Comparison of ENCODE assay signal across 7 cellular contexts in the genomic region with DNA sequence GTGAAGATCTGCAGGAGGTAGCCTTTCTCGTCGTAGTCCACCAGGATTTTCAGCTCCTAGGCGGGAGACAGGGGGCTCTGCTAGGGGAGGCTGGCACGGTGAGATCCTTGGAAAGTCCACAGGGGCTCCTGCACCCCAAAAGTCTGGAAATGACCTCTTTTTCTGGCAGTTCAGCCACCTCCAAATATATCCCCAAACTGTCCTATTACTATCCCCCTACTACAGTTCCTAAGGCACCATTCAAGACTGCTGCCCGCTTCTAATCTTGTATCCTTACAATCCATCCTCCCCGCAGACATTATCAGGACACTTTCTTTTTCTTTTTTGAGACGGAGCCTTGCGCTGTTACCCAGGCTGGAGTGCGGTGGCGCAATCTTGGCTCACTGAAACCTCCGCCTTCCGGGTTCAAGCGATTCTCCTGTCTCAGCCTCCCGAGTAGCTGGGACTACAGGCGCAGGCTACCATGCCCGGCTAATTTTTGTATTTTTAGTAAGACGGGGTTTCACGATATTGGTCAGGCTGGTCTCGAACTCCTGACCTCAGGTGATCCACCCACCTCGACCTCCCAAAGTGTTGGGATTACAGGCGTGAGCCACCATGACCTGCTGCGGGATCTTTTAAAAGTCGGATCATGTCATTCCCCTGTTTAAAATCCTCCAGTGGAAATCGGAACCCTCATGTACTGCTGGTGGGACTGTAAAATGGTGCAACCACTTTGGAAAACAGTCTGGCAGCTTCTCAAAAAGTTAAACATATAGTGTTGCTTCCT. TPM values are rescaled to one million over a fixed set of nuclear protein-coding genes. Genes with fewer than 3 reads are reported as not detected.
DNase-seq lines count a peak whose midpoint lies in the region; ATAC-seq and TF ChIP-seq lines count a peak whose summit lies in the region.

No MANE protein-coding gene starts in this region.

- H3K4me1 Mint-ChIP-seq in T-helper 17 cell = peaks cover 16% of the 10 kb centered on the region
- H3K4me1 Mint-ChIP-seq in stimulated activated naive CD8-positive, alpha-beta T cell treated with anti-CD3 and anti-CD28 coated beads, Interleukin-15, amount 100 ng/mL, for 72 hours = peaks cover 18% of the 10 kb centered on the region

- no peaks in the 10 kb centered on the region for H3K27me3 ChIP-seq in hepatocyte

- H3K79me2 ChIP-seq in hepatocyte = no peaks in the 10 kb centered on the region

- no peaks in the 10 kb centered on the region for H3K9me3 Mint-ChIP-seq in stimulated activated naive CD8-positive, alpha-beta T cell treated with anti-CD3 and anti-CD28 coated beads, Interleukin-15, amount 100 ng/mL, for 72 hours

- no peak for TF ChIP-seq CTCF in hepatocyte (IDR thresholded peaks at IDR 0.05; ENCODE audit: poor library complexity)

- H3K27ac ChIP-seq in hepatocyte = peak overlapping the region; percentile 32

- H3K4me3 Mint-ChIP-seq in T-helper 17 cell = peak overlapping the region; percentile 96
- H3K4me3 Mint-ChIP-seq in stimulated activated naive CD8-positive, alpha-beta T cell treated with anti-CD3 and anti-CD28 coated beads, Interleukin-15, amount 100 ng/mL, for 72 hours = peak overlapping the region; percentile 97 to 99

- no peaks in the 10 kb centered on the region for H3K9me3 ChIP-seq in T-helper 17 cell (ENCODE audit: control insufficient read depth, low read length, poor library complexity, severe bottlenecking)
- no peaks in the 10 kb centered on the region for H3K9me3 ChIP-seq in hepatocyte (ENCODE audit: low read depth)

- no peaks in the 10 kb centered on the region for H3K36me3 ChIP-seq in hepatocyte (replicated peaks; ENCODE audit: insufficient read depth, low read depth)

- peak overlapping the region; percentile 23 for H3K4me3 ChIP-seq in hepatocyte

- H3K27me3 Mint-ChIP-seq in T-helper 17 cell = no peaks in the 10 kb centered on the region
- no peaks in the 10 kb centered on the region for H3K27me3 Mint-ChIP-seq in stimulated activated naive CD8-positive, alpha-beta T cell treated with anti-CD3 and anti-CD28 coated beads, Interleukin-15, amount 100 ng/mL, for 72 hours

- H3K4me1 ChIP-seq in hepatocyte (ENCODE audit: insufficient read depth) = peaks cover 6% of the 10 kb centered on the region

- WGBS in hepatocyte (ENCODE audit: low lambda C conversion rate, missing lambda C conversion rate) = 78% methylated on average over 24 of the region's 24 CpGs

- H2AFZ ChIP-seq in hepatocyte = peak overlapping the region; percentile 57

- peak overlapping the region; percentile 80 for H3K4me2 ChIP-seq in hepatocyte

- DNase-seq in T-helper 17 cell = no peak
- DNase-seq in hepatocyte (ENCODE audit: low spot score) = no peak
- DNase-seq in stimulated activated naive CD8-positive, alpha-beta T cell treated with anti-CD3 and anti-CD28 coated beads, Interleukin-15, amount 100 ng/mL, for 72 hours = no peak

- peak overlapping the region; percentile 80 for H3K27ac Mint-ChIP-seq in T-helper 17 cell
- H3K27ac Mint-ChIP-seq in stimulated activated naive CD8-positive, alpha-beta T cell treated with anti-CD3 and anti-CD28 coated beads, Interleukin-15, amount 100 ng/mL, for 72 hours = peak overlapping the region; percentile 90 to 97

- no peaks in the 10 kb centered on the region for H3K36me3 Mint-ChIP-seq in T-helper 17 cell (ENCODE audit: low read depth)

- ATAC-seq in HG02970 (IDR thresholded peaks at IDR 0.05; ENCODE audit: low FRiP score, unreplicated experiment) (peak; percentile 9), T-helper 17 cell (no peak), GM19324 (IDR thresholded peaks at IDR 0.05; ENCODE audit: low FRiP score, unreplicated experiment) (no peak), GM18858 (IDR thresholded peaks at IDR 0.05; ENCODE audit: unreplicated experiment) (no peak), GM19452 (IDR thresholded peaks at IDR 0.05; ENCODE audit: unreplicated experiment) (no peak)
- ATAC-seq in stimulated activated naive CD8-positive, alpha-beta T cell treated with anti-CD3 and anti-CD28 coated beads, Interleukin-15, amount 100 ng/mL, for 72 hours = peak; percentile 1

- H3K9me2 ChIP-seq in hepatocyte (replicated peaks; ENCODE audit: insufficient read depth) = no peaks in the 10 kb centered on the region

- no peaks in the 10 kb centered on the region for H4K20me1 ChIP-seq in hepatocyte (ENCODE audit: insufficient read depth, poor library complexity, severe bottlenecking)

RNA-seq across cellular contexts. Expression of a gene that starts 18.5 kb away (rescaled TPM):
- total RNA-seq in T-helper 17 cell (not detected), hepatocyte (35.8 and 39.2 TPM in 2 replicates)
- 9.2 and 20.9 TPM in 2 replicates for polyA plus RNA-seq in hepatocyte

RNA-seq across cellular contexts. Expression of a gene that starts 36.4 kb away (rescaled TPM):
- total RNA-seq in T-helper 17 cell (10 to 100 TPM; 54.5 to 64.1 TPM), hepatocyte (2.7 and 3.8 TPM in 2 replicates)
- polyA plus RNA-seq in hepatocyte = 2.5 and 2.7 TPM in 2 replicates

RNA-seq across cellular contexts. Expression of a gene that starts 46.7 kb away (rescaled TPM):
- total RNA-seq in T-helper 17 cell = 100 to 1,000 TPM; 121 to 122 TPM
- total RNA-seq in hepatocyte = 38.7 and 45.3 TPM in 2 replicates
- polyA plus RNA-seq in hepatocyte = 40.4 and 43.6 TPM in 2 replicates

RNA-seq across cellular contexts. Expression of a gene that starts 48.4 kb away (rescaled TPM):
- total RNA-seq in T-helper 17 cell (10 to 100 TPM; 40.5 to 51.3 TPM), hepatocyte (61.4 and 106 TPM in 2 replicates)
- polyA plus RNA-seq in hepatocyte = 105 and 114 TPM in 2 replicates

Comparison
In these comparisons a context has a peak if more than half of its experiments do, and no peak if none do; other contexts are left out.
1. ATAC-seq: peak in HG02970 (single experiment) and stimulated activated naive CD8-positive, alpha-beta T cell treated with anti-CD3 and anti-CD28 coated beads, Interleukin-15, amount 100 ng/mL, for 72 hours (single experiment); none in T-helper 17 cell (single experiment), GM19324 (single experiment), GM18858 (single experiment) and GM19452 (single experiment).
2. RNA of a gene that starts 18.5 kb away (total RNA-seq): 35.8 to 39.2 TPM in hepatocyte; not detected in T-helper 17 cell; every median in the first group is over 10 times any median in the second.
3. RNA of a gene that starts 36.4 kb away (total RNA-seq): 54.5 to 64.1 TPM in T-helper 17 cell; 2.7 to 3.8 TPM in hepatocyte; every median in the first group is over 10 times any median in the second.